In genomic region chr11:30196400-30197206, GRCh38 we compare ENCODE assay signal across 8 cellular contexts. TPM values are rescaled to one million over a fixed set of nuclear protein-coding genes. Genes with fewer than 3 reads are reported as not detected.
DNase-seq lines count a peak whose midpoint lies in the region; ATAC-seq and FAIRE-seq lines count a peak whose summit lies in the region.

No MANE protein-coding gene starts in this region.

- H3K9me3 ChIP-seq in small intestine (ENCODE audit: control insufficient read depth, low read depth), result no peaks in the 10 kb centered on the region

- no peaks in the 10 kb centered on the region for H3K27me3 ChIP-seq in small intestine (ENCODE audit: control insufficient read depth in 2 of 2, insufficient read depth in 2 of 2, low read length in 2 of 2)

- no peak overlapping the region for H3K27ac ChIP-seq in small intestine (ENCODE audit: low read depth in 1 of 2, low read length in 1 of 2)

- ATAC-seq in GM19463 (IDR thresholded peaks at IDR 0.05; ENCODE audit: unreplicated experiment) (peak; percentile 87), HG03457 (IDR thresholded peaks at IDR 0.05; ENCODE audit: unreplicated experiment) (peak; percentile 69)

- no peak overlapping the region for H3K4me3 ChIP-seq in small intestine (ENCODE audit: low read depth in 1 of 2, low read length in 2 of 2)

- WGBS in small intestine, 3 donors, result 9 to 16% (median 16%) methylated on average over 6 of the region's 6 CpGs

- no peaks in the 10 kb centered on the region for H3K4me1 ChIP-seq in small intestine (ENCODE audit: control insufficient read depth in 2 of 2, insufficient read depth in 1 of 2, low read depth in 1 of 2, low read length in 1 of 2)

- DNase-seq in Daoy (ENCODE audit: low read depth) (peak; percentile 39), RCC 7860 (ENCODE audit: low spot score) (peak; percentile 8), amniotic epithelial cell (ENCODE audit: low read depth) (peak; percentile 42), hypothalamus (lab: John Stamatoyannopoulos, UW) (peak in 42 of 51 donors; percentile 1 to 63 (median 18)), small intestine (peak; percentile 31), NCI-H510A (lab: John Stamatoyannopoulos, UW) (no peak)

- FAIRE-seq in RCC 7860 (lab: Jason Lieb, UNC) (no peak), small intestine (lab: Jason Lieb, UNC) (no peak)

- H3K36me3 ChIP-seq in small intestine (ENCODE audit: control insufficient read depth in 2 of 2, insufficient read depth in 2 of 2, low read length in 2 of 2), result no peaks in the 10 kb centered on the region

RNA-seq across cellular contexts. Expression of gene FSHB, which starts 34.2 kb away (rescaled TPM):
- not detected in 2 replicates for total RNA-seq in Daoy (2014; rRNA removed; shearing (Covaris generic))
- polyA plus RNA-seq in small intestine, result not detected
